In genomic region chr6:19261642-19262041, GRCh38 we compare ENCODE assay signal across 23 cellular contexts.
"Had no signal": no experiment of that assay in that cellular context is flagged by ENCODE, and none has a peak within 500 bp of the region (broad histone marks: within the 10 kb centered on the region; RNA-seq: fewer than 3 reads in every experiment).

No MANE protein-coding gene starts in this region.

- H3K4me1 ChIP-seq: colonic mucosa, foreskin keratinocyte, gastrocnemius medialis, gastroesophageal sphincter, heart left ventricle, heart right ventricle had no signal

- H3K27ac ChIP-seq: colonic mucosa, coronary artery, dorsolateral prefrontal cortex, epithelial cell of prostate, esophagus muscularis mucosa, esophagus squamous epithelium, foreskin keratinocyte, gastrocnemius medialis, gastroesophageal sphincter, heart left ventricle, heart right ventricle had no signal

- H3K36me3 ChIP-seq: colonic mucosa, esophagus muscularis mucosa, esophagus squamous epithelium, gastrocnemius medialis, gastroesophageal sphincter, heart left ventricle, heart right ventricle had no signal

- H3K9me3 ChIP-seq: colonic mucosa, esophagus muscularis mucosa, esophagus squamous epithelium, gastrocnemius medialis, gastroesophageal sphincter, heart left ventricle, heart right ventricle had no signal

- H3K4me3 ChIP-seq: colonic mucosa, coronary artery, dorsolateral prefrontal cortex, esophagus muscularis mucosa, esophagus squamous epithelium, gastrocnemius medialis, gastroesophageal sphincter, heart left ventricle, heart right ventricle had no signal

- DNase-seq: colonic mucosa; cortex of kidney; dermis blood vessel endothelial cell; dorsolateral prefrontal cortex; effector CD4-positive, alpha-beta T cell; effector CD8-positive, alpha-beta T cell; effector memory CD4-positive, alpha-beta T cell; effector memory CD8-positive, alpha-beta T cell; endodermal cell; erythroblast; esophagus squamous epithelium; foreskin fibroblast; foreskin keratinocyte; foreskin melanocyte; gastrocnemius medialis; glutamatergic neuron; head of caudate nucleus; heart left ventricle; heart right ventricle had no signal

- H3K27me3 ChIP-seq: colonic mucosa, dorsolateral prefrontal cortex, esophagus muscularis mucosa, esophagus squamous epithelium, foreskin keratinocyte, gastrocnemius medialis, gastroesophageal sphincter, heart left ventricle, heart right ventricle had no signal
